28 cellular contexts compared by ENCODE assay signal in the genomic region with DNA sequence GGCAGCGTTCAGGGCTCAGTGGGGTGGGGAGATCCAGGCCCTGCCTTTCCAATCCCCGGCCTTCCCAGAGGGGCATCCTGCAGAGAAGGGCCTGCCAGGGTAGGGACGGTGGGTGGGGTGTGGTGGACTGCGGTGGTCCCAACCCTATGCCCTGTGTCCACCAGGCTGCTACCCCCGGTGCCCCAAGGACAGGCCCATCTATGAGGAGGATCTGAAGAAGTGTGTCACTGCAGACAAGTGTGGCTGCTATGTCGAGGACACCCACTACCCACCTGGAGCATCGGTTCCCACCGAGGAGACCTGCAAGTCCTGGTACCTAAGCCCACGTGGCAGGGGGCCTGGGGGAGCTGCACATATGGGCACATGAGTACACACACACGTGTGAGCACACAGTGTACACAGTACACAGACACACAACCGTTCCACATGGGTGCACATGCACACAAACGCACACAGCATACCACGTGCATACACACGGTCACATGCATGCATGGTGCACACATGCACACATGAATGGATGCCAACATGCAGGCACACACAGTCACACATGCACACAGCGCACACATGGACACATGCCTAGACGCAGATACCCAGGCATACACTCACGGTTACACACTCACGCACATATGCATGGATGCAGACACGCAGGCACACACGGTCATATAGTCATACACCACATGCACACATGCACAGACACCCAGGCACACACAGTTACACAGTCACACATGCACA. TPM values are rescaled to one million over a fixed set of nuclear protein-coding genes. Genes with fewer than 3 reads are reported as not detected.
"Had no signal": no experiment of that assay in that cellular context is flagged by ENCODE, and none has a peak within 500 bp of the region (broad histone marks: within the 10 kb centered on the region; RNA-seq: fewer than 3 reads in every experiment).

No MANE protein-coding gene starts in this region.

- H3K27me3 Mint-ChIP-seq: activated naive CD8-positive, alpha-beta T cell; activated T-cell treated with anti-CD3 and anti-CD28 coated beads, Interleukin-2, amount 50 U/mL, for 24 hours; activated T-helper 17 cell treated with anti-CD3 and anti-CD28 coated beads, Interleukin-2, amount 50 U/mL, for 72 hours; naive thymus-derived CD4-positive, alpha-beta T cell had no signal

- H3K9me3 Mint-ChIP-seq: activated T-helper 17 cell treated with anti-CD3 and anti-CD28 coated beads, Interleukin-2, amount 50 U/mL, for 72 hours; type B pancreatic cell had no signal

- DNase-seq: activated CD4-positive, alpha-beta T cell treated with anti-CD3 and anti-CD28 coated beads for 1 hour; activated CD4-positive, alpha-beta T cell treated with anti-CD3 and anti-CD28 coated beads, Interleukin-2, amount 50 U/mL, for 1 hour; activated CD8-positive, alpha-beta T cell treated with anti-CD3 and anti-CD28 coated beads, Interleukin-2, amount 10 ng/mL, durations not matched to agents 7 days and 5 days; activated naive CD4-positive, alpha-beta T cell; activated T-cell treated with anti-CD3 and anti-CD28 coated beads, Interleukin-2, amount 50 U/mL, for 24 hours; adrenal gland; cerebellar nuclear complex; cortex of kidney; endodermal cell; esophagus squamous epithelium; gastrocnemius medialis; head of caudate nucleus; hypothalamus; retina; stimulated activated CD4-positive, alpha-beta T cell treated with anti-CD3 and anti-CD28 coated beads, Interleukin-2, amount 100 ng/mL, for 24 hours; stimulated activated naive CD4-positive, alpha-beta T cell; T-helper 1 cell; testis had no signal

- H3K4me3 Mint-ChIP-seq: activated CD8-positive, alpha-beta T cell treated with anti-CD3 and anti-CD28 coated beads, Interleukin-2, amount 10 ng/mL, durations not matched to agents 7 days and 5 days; activated naive CD8-positive, alpha-beta T cell; activated T-cell treated with anti-CD3 and anti-CD28 coated beads, Interleukin-2, amount 50 U/mL, for 24 hours; activated T-helper 17 cell treated with anti-CD3 and anti-CD28 coated beads, Interleukin-2, amount 50 U/mL, for 72 hours; endodermal cell; naive thymus-derived CD4-positive, alpha-beta T cell; neural crest cell; type B pancreatic cell had no signal

- H3K4me1 ChIP-seq: adrenal gland, breast epithelium, esophagus squamous epithelium, gastrocnemius medialis, testis had no signal

- H3K4me3 ChIP-seq: adrenal gland, breast epithelium, esophagus squamous epithelium, gastrocnemius medialis, lung, testis had no signal

- H3K27ac ChIP-seq: adrenal gland, breast epithelium, esophagus squamous epithelium, gastrocnemius medialis, testis had no signal

- H3K9me3 ChIP-seq: adrenal gland, breast epithelium, esophagus squamous epithelium, gastrocnemius medialis, testis had no signal

- H3K27me3 ChIP-seq: adrenal gland, testis had no signal

- H3K36me3 ChIP-seq: adrenal gland, breast epithelium, esophagus squamous epithelium, gastrocnemius medialis had no signal

- H3K4me1 Mint-ChIP-seq: activated T-helper 17 cell treated with anti-CD3 and anti-CD28 coated beads, Interleukin-2, amount 50 U/mL, for 72 hours; endodermal cell; naive thymus-derived CD4-positive, alpha-beta T cell; neural crest cell had no signal

- ATAC-seq: activated CD8-positive, alpha-beta T cell treated with anti-CD3 and anti-CD28 coated beads, Interleukin-2, amount 10 ng/mL, durations not matched to agents 7 days and 5 days; activated T-helper 17 cell treated with anti-CD3 and anti-CD28 coated beads, Interleukin-2, amount 50 U/mL, for 72 hours; gastrocnemius medialis had no signal

- H3K27ac Mint-ChIP-seq: activated CD8-positive, alpha-beta T cell treated with anti-CD3 and anti-CD28 coated beads, Interleukin-2, amount 10 ng/mL, durations not matched to agents 7 days and 5 days; activated naive CD8-positive, alpha-beta T cell; activated T-cell treated with anti-CD3 and anti-CD28 coated beads, Interleukin-2, amount 50 U/mL, for 24 hours; activated T-helper 17 cell treated with anti-CD3 and anti-CD28 coated beads, Interleukin-2, amount 50 U/mL, for 72 hours; endodermal cell; naive thymus-derived CD4-positive, alpha-beta T cell; progenitor cell of endocrine pancreas; type B pancreatic cell had no signal

- H3K36me3 Mint-ChIP-seq: activated naive CD8-positive, alpha-beta T cell; type B pancreatic cell had no signal

RNA-seq across cellular contexts. Expression of a gene that starts 16.1 kb away (rescaled TPM):
- total RNA-seq: activated CD8-positive, alpha-beta T cell treated with anti-CD3 and anti-CD28 coated beads, Interleukin-2, amount 10 ng/mL, durations not matched to agents 7 days and 5 days; activated T-helper 17 cell treated with anti-CD3 and anti-CD28 coated beads, Interleukin-2, amount 50 U/mL, for 72 hours; endodermal cell; naive thymus-derived CD4-positive, alpha-beta T cell; neural crest cell; osteoblast; progenitor cell of endocrine pancreas had no signal
- polyA plus RNA-seq: naive thymus-derived CD4-positive, alpha-beta T cell had no signal

RNA-seq across cellular contexts. Expression of a gene that starts 54.2 kb away (rescaled TPM):
- total RNA-seq: activated CD8-positive, alpha-beta T cell treated with anti-CD3 and anti-CD28 coated beads, Interleukin-2, amount 10 ng/mL, durations not matched to agents 7 days and 5 days; activated T-helper 17 cell treated with anti-CD3 and anti-CD28 coated beads, Interleukin-2, amount 50 U/mL, for 72 hours; gastrocnemius medialis; mesenteric fat pad; naive thymus-derived CD4-positive, alpha-beta T cell; neural crest cell; osteoblast had no signal
- polyA plus RNA-seq: naive thymus-derived CD4-positive, alpha-beta T cell had no signal
